Comparison of ENCODE assay signal across 1 cellular context in the genomic region with DNA sequence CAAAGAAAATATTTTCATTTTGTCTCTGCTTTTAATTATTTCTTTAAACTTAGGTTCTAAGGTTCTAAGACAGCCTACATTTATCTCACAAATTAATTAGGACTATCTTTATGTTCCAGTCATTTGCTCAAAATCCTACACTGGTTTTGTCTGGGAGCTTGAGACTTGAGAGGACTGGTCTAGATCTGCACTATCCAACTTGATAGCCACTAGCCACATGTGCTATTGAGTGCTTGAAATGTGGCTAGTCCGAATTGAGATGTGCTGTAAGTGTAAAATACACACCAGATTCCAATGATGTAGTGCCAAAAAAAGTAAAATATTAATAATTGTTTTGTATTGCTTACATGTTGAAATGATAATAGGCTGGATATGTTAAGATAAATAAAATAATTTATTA.
TF ChIP-seq lines count a peak whose summit lies in the region.

No MANE protein-coding gene starts in this region.

TF ChIP-seq in K562, 482 proteins besides CTCF, POLR2A, EP300 and RAD21:
- TF ChIP-seq, protein P1, sequence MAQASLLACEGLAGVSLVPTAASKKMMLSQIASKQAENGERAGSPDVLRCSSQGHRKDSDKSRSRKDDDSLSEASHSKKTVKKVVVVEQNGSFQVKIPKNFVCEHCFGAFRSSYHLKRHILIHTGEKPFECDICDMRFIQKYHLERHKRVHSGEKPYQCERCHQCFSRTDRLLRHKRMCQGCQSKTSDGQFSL (CRISPR knock-in tag; IDR thresholded peaks at IDR 0.05): no peak
- TF ChIP-seq, protein P1 (tag; IDR thresholded peaks at IDR 0.05): no peak
- TF ChIP-seq, protein P2, sequence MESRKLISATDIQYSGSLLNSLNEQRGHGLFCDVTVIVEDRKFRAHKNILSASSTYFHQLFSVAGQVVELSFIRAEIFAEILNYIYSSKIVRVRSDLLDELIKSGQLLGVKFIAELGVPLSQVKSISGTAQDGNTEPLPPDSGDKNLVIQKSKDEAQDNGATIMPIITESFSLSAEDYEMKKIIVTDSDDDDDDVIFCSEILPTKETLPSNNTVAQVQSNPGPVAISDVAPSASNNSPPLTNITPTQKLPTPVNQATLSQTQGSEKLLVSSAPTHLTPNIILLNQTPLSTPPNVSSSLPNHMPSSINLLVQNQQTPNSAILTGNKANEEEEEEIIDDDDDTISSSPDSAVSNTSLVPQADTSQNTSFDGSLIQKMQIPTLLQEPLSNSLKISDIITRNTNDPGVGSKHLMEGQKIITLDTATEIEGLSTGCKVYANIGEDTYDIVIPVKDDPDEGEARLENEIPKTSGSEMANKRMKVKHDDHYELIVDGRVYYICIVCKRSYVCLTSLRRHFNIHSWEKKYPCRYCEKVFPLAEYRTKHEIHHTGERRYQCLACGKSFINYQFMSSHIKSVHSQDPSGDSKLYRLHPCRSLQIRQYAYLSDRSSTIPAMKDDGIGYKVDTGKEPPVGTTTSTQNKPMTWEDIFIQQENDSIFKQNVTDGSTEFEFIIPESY (CRISPR knock-in tag; IDR thresholded peaks at IDR 0.05): no peak
- TF ChIP-seq ZNF263 (CRISPR knock-in tag; IDR thresholded peaks at IDR 0.05; ENCODE audit: borderline replicate concordance) (no peak), TAF15 (IDR thresholded peaks at IDR 0.05; ENCODE audit: low read depth, low read length) (no peak), OTX1 (CRISPR knock-in tag; IDR thresholded peaks at IDR 0.05) (no peak), NR2C2 (CRISPR knock-in tag; IDR thresholded peaks at IDR 0.05) (no peak), NR2C2 (tag; IDR thresholded peaks at IDR 0.05) (no peak), ZFX (CRISPR knock-in tag; IDR thresholded peaks at IDR 0.05) (no peak), ZNF778 (CRISPR knock-in tag; IDR thresholded peaks at IDR 0.05) (no peak), GATA2 (CRISPR knock-in tag; IDR thresholded peaks at IDR 0.05) (no peak), TRIM28 (IDR thresholded peaks at IDR 0.05) (no peak), POLR2G (IDR thresholded peaks at IDR 0.05; ENCODE audit: low read depth, low read length) (no peak), MTA2 (IDR thresholded peaks at IDR 0.05; ENCODE audit: low read depth) (no peak), SMAD1 (IDR thresholded peaks at IDR 0.05; ENCODE audit: low read depth, low read length, partially characterized antibody) (no peak), MYNN (IDR thresholded peaks at IDR 0.05) (no peak), MYNN (CRISPR knock-in tag; IDR thresholded peaks at IDR 0.05) (no peak), ILK (tag; IDR thresholded peaks at IDR 0.05; ENCODE audit: borderline replicate concordance, low read depth) (no peak), WHSC1 (IDR thresholded peaks at IDR 0.05; ENCODE audit: low read length) (no peak), CEBPG (CRISPR knock-in tag; IDR thresholded peaks at IDR 0.05) (no peak), CEBPG (tag; conservative IDR thresholded peaks at IDR 0.05 in 1 of 2, IDR thresholded peaks at IDR 0.05 in 1 of 2) (no peak)
- TF ChIP-seq, protein P3, sequence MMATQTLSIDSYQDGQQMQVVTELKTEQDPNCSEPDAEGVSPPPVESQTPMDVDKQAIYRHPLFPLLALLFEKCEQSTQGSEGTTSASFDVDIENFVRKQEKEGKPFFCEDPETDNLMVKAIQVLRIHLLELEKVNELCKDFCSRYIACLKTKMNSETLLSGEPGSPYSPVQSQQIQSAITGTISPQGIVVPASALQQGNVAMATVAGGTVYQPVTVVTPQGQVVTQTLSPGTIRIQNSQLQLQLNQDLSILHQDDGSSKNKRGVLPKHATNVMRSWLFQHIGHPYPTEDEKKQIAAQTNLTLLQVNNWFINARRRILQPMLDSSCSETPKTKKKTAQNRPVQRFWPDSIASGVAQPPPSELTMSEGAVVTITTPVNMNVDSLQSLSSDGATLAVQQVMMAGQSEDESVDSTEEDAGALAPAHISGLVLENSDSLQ (IDR thresholded peaks at IDR 0.05): no peak
- TF ChIP-seq, protein P4, sequence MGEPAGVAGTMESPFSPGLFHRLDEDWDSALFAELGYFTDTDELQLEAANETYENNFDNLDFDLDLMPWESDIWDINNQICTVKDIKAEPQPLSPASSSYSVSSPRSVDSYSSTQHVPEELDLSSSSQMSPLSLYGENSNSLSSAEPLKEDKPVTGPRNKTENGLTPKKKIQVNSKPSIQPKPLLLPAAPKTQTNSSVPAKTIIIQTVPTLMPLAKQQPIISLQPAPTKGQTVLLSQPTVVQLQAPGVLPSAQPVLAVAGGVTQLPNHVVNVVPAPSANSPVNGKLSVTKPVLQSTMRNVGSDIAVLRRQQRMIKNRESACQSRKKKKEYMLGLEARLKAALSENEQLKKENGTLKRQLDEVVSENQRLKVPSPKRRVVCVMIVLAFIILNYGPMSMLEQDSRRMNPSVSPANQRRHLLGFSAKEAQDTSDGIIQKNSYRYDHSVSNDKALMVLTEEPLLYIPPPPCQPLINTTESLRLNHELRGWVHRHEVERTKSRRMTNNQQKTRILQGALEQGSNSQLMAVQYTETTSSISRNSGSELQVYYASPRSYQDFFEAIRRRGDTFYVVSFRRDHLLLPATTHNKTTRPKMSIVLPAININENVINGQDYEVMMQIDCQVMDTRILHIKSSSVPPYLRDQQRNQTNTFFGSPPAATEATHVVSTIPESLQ (CRISPR knock-in tag; IDR thresholded peaks at IDR 0.05): no peak
